Comparison of ENCODE assay signal across 21 cellular contexts in genomic region chr17:36884495-36885160, GRCh38. TPM values are rescaled to one million over a fixed set of nuclear protein-coding genes. Genes with fewer than 3 reads are reported as not detected.
DNase-seq lines count a peak whose midpoint lies in the region; FAIRE-seq and TF ChIP-seq lines count a peak whose summit lies in the region.
"Had no signal": no experiment of that assay in that cellular context is flagged by ENCODE, and none has a peak within 500 bp of the region (broad histone marks: within the 10 kb centered on the region; RNA-seq: fewer than 3 reads in every experiment).

No MANE protein-coding gene starts in this region.

- H3K4me1 ChIP-seq in OCI-LY3 (ENCODE audit: low read length), result peaks cover 36% of the 10 kb centered on the region
- peaks cover 3 to 10% of the 10 kb centered on the region in 2 donors for H3K4me1 ChIP-seq in neuronal stem cell (ENCODE audit: control insufficient read depth in 2 of 2, insufficient read depth in 1 of 2, low read depth in 1 of 2, low read length in 2 of 2)
- no peaks in the 10 kb centered on the region for H3K4me1 ChIP-seq in Karpas-422 (ENCODE audit: low read length)
- H3K4me1 ChIP-seq: Peyer's patch, SJSA1 had no signal

- H2BK12ac ChIP-seq in neuronal stem cell (ENCODE audit: low read length), result peak overlapping the region; percentile 76

- H3K9ac ChIP-seq in OCI-LY3 (ENCODE audit: low read length) (no peak overlapping the region), neuronal stem cell (ENCODE audit: low read depth, low read length, poor library complexity) (no peak overlapping the region), Karpas-422 (ENCODE audit: low read length) (no peak overlapping the region)

- peak overlapping the region; percentile 3 for H2BK15ac ChIP-seq in neuronal stem cell (ENCODE audit: low read length)

- H4K20me1 ChIP-seq in OCI-LY3 (ENCODE audit: insufficient read depth, low read length), result no peaks in the 10 kb centered on the region
- H4K20me1 ChIP-seq in Karpas-422 (ENCODE audit: insufficient read depth, low read depth, low read length), result no peaks in the 10 kb centered on the region

- H2AFZ ChIP-seq in OCI-LY3 (ENCODE audit: low read depth, low read length) (no peak overlapping the region), neuronal stem cell (ENCODE audit: low read length) (peak overlapping the region; percentile 74), Karpas-422 (ENCODE audit: low read length) (no peak overlapping the region)

- no peaks in the 10 kb centered on the region for H3K79me1 ChIP-seq in neuronal stem cell (ENCODE audit: low read depth, low read length)

- H3K27ac Mint-ChIP-seq in glutamatergic neuron (ENCODE audit: unreplicated experiment), result peak overlapping the region; percentile 43
- H3K27ac Mint-ChIP-seq: CD14-positive monocyte had no signal

- no peaks in the 10 kb centered on the region for H3K9me2 ChIP-seq in Karpas-422 (replicated peaks; ENCODE audit: insufficient read depth, low read length)

- H3K9me3 ChIP-seq in OCI-LY3 (ENCODE audit: insufficient read depth, low read length) (no peaks in the 10 kb centered on the region), neuronal stem cell (replicated peaks in 1 of 2; ENCODE audit: control insufficient read depth in 2 of 2, insufficient read depth in 1 of 2, low read depth in 1 of 2, low read length in 2 of 2) (peaks cover 2 to 5% of the 10 kb centered on the region in 2 donors), Karpas-422 (ENCODE audit: low read length) (no peaks in the 10 kb centered on the region)

- no CpG with 5 or more reads among the region's 27 CpGs for WGBS in neuronal stem cell (ENCODE audit: extremely low coverage in 2 of 2, insufficient read length in 2 of 2, insufficient replicate concordance in 1 of 2), 2 donors

- TF ChIP-seq CTCF in OCI-LY3 (IDR thresholded peaks at IDR 0.05; ENCODE audit: low read depth, low read length) (no peak), glutamatergic neuron (IDR thresholded peaks at IDR 0.05; ENCODE audit: partially characterized antibody, unreplicated experiment) (no peak)

- no peak overlapping the region for H4K91ac ChIP-seq in neuronal stem cell (ENCODE audit: low read depth, low read length, poor library complexity)

- no peaks in the 10 kb centered on the region for H3K36me3 ChIP-seq in OCI-LY3 (replicated peaks; ENCODE audit: low read depth, low read length)
- H3K36me3 ChIP-seq in neuronal stem cell (replicated peaks in 1 of 2; ENCODE audit: control insufficient read depth in 2 of 2, insufficient read depth in 2 of 2, low read length in 2 of 2), result no peaks in the 10 kb centered on the region
- no peaks in the 10 kb centered on the region for H3K36me3 ChIP-seq in Karpas-422 (ENCODE audit: insufficient read depth, low read length)
- H3K36me3 ChIP-seq: Peyer's patch, SJSA1 had no signal

- H3K36me3 Mint-ChIP-seq in glutamatergic neuron (ENCODE audit: unreplicated experiment), result peaks cover 18% of the 10 kb centered on the region
- H3K36me3 Mint-ChIP-seq: CD14-positive monocyte had no signal

- no peak overlapping the region for H3K4me3 Mint-ChIP-seq in glutamatergic neuron (ENCODE audit: unreplicated experiment)

- H2BK5ac ChIP-seq in neuronal stem cell (ENCODE audit: low read length), result no peak overlapping the region

- H3K27ac ChIP-seq in OCI-LY3 (ENCODE audit: low read length) (no peak overlapping the region), neuronal stem cell (replicated peaks; ENCODE audit: low read length) (no peak overlapping the region), Karpas-422 (ENCODE audit: low read length) (no peak overlapping the region)
- H3K27ac ChIP-seq: HL-60, Peyer's patch, SJSA1 had no signal

- H4K8ac ChIP-seq in neuronal stem cell (ENCODE audit: low read depth, low read length), result no peak overlapping the region

- no peaks in the 10 kb centered on the region for H3K79me2 ChIP-seq in OCI-LY3 (ENCODE audit: low read length)
- no peaks in the 10 kb centered on the region for H3K79me2 ChIP-seq in Karpas-422 (ENCODE audit: low read length)

- H3K4me3 ChIP-seq in OCI-LY3 (ENCODE audit: low read length), result no peak overlapping the region
- no peak overlapping the region for H3K4me3 ChIP-seq in neuronal stem cell (ENCODE audit: low read length in 2 of 2)
- H3K4me3 ChIP-seq in Karpas-422 (ENCODE audit: low read length), result no peak overlapping the region
- H3K4me3 ChIP-seq: Peyer's patch, SJSA1 had no signal

- peak overlapping the region; percentile 4 for H2BK120ac ChIP-seq in neuronal stem cell (ENCODE audit: low read depth, low read length)

- H3K18ac ChIP-seq in neuronal stem cell (ENCODE audit: low read length), result peak overlapping the region; percentile 87

- no peak for FAIRE-seq in urothelium cell line (lab: Jason Lieb, UNC)
- FAIRE-seq: G401.6 had no signal

- DNase-seq in D341Med (ENCODE audit: low spot score), result peak; percentile 37
- DNase-seq in glutamatergic neuron, result no peak
- DNase-seq in neuronal stem cell (ENCODE audit: low spot score), result no peak
- DNase-seq in urothelium cell line (ENCODE audit: low spot score), result no peak
- DNase-seq in Karpas-422, result no peak
- DNase-seq in activated gamma-delta T cell treated with Interleukin-2 at 50 U/mL for 16 hours, result no peak
- no peak for DNase-seq in activated effector memory CD4-positive, alpha-beta T cell treated with anti-CD3 and anti-CD28 coated beads, Interleukin-2, amount 50 U/mL, for 16 hours
- DNase-seq: DMS 273 treated with DMSO at 0.1 percent for 48 hours, HCEC 1CT, NCI-H1105, NCI-H1694, NCI-H2081 treated with DMSO at 0.1 percent for 48 hours, NCI-H446 treated with DMSO at 0.1 percent for 48 hours, NCI-H69, Peyer's patch had no signal

- H3K9me3 Mint-ChIP-seq in glutamatergic neuron (ENCODE audit: unreplicated experiment), result peaks cover 5% of the 10 kb centered on the region

- no peak overlapping the region for H3K4ac ChIP-seq in neuronal stem cell (ENCODE audit: low read length)

- peaks cover 19% of the 10 kb centered on the region for H3K4me1 Mint-ChIP-seq in glutamatergic neuron (ENCODE audit: low read depth, unreplicated experiment)
- H3K4me1 Mint-ChIP-seq: CD14-positive monocyte had no signal

- no peaks in the 10 kb centered on the region for H3K27me3 Mint-ChIP-seq in glutamatergic neuron (ENCODE audit: unreplicated experiment)

- no peak overlapping the region for H2AK5ac ChIP-seq in neuronal stem cell (ENCODE audit: low read depth, low read length)

- H3K27me3 ChIP-seq in OCI-LY3 (ENCODE audit: low read depth, low read length) (peaks cover 29% of the 10 kb centered on the region), neuronal stem cell (ENCODE audit: control insufficient read depth in 3 of 3, insufficient read depth in 3 of 3, low read depth in 1 of 3, low read length in 3 of 3) (peaks cover 0 to 44% (median 0%) of the 10 kb centered on the region in 3 experiments), Karpas-422 (ENCODE audit: low read length) (no peaks in the 10 kb centered on the region)
- H3K27me3 ChIP-seq: Peyer's patch had no signal

- H3K4me2 ChIP-seq in OCI-LY3 (ENCODE audit: low read length) (peak overlapping the region; percentile 50), neuronal stem cell (ENCODE audit: insufficient read depth, low read length, poor library complexity, severe bottlenecking) (peak overlapping the region; percentile 28), Karpas-422 (ENCODE audit: low read depth, low read length, poor library complexity, severe bottlenecking) (no peak overlapping the region)

- no peak overlapping the region for H3K23ac ChIP-seq in neuronal stem cell (ENCODE audit: low read depth, low read length, poor library complexity)

- H3K14ac ChIP-seq in neuronal stem cell (ENCODE audit: low read length), result no peak overlapping the region

RNA-seq across cellular contexts. Expression of gene LHX1, which starts 52.6 kb away (rescaled TPM):
- total RNA-seq in glutamatergic neuron (ENCODE audit: unreplicated experiment), result 2.6 TPM
- 0.04 TPM for polyA plus RNA-seq in neuronal stem cell (2013, experiment 1 of 2)
- polyA plus RNA-seq in neuronal stem cell (2013, experiment 2 of 2), result 0.06 TPM
- total RNA-seq in Karpas-422 (2014; rRNA removed; shearing (Covaris generic); ENCODE audit: low replicate concordance), result not detected in 2 replicates
- total RNA-seq: A673, Peyer's patch, SJSA1 had no signal
- polyA plus RNA-seq: CD14-positive monocyte had no signal
